In genomic region chr20:45506398-45506797, GRCh38 we compare ENCODE assay signal across 22 cellular contexts. TPM values are rescaled to one million over a fixed set of nuclear protein-coding genes. Genes with fewer than 3 reads are reported as not detected.
"Had no signal": no experiment of that assay in that cellular context is flagged by ENCODE, and none has a peak within 500 bp of the region (broad histone marks: within the 10 kb centered on the region; RNA-seq: fewer than 3 reads in every experiment).

No MANE protein-coding gene starts in this region.

- ATAC-seq: T-helper 17 cell had no signal

- H3K4me3 Mint-ChIP-seq: activated B cell treated with CpG ODN at 0.5 μM for 24 hours; activated CD4-positive, alpha-beta T cell treated with anti-CD3 and anti-CD28 coated beads, Interleukin-2, amount 10 ng/mL, durations not matched to agents 24 days and 14 days; activated naive CD4-positive, alpha-beta T cell treated with anti-CD3 and anti-CD28 coated beads for 36 hours; activated naive CD8-positive, alpha-beta T cell; activated T-cell treated with anti-CD3 and anti-CD28 coated beads, Interleukin-2, amount 50 U/mL, for 4 hours; T-helper 17 cell had no signal

- H3K36me3 ChIP-seq: brain microvascular endothelial cell had no signal

- H3K4me1 Mint-ChIP-seq: T-helper 17 cell had no signal

- H3K27ac Mint-ChIP-seq: activated B cell treated with CpG ODN at 0.5 μM for 24 hours; activated CD4-positive, alpha-beta T cell treated with anti-CD3 and anti-CD28 coated beads, Interleukin-2, amount 10 ng/mL, durations not matched to agents 24 days and 14 days; activated naive CD4-positive, alpha-beta T cell treated with anti-CD3 and anti-CD28 coated beads for 36 hours; activated naive CD8-positive, alpha-beta T cell; T-helper 17 cell had no signal

- H3K27ac ChIP-seq: brain microvascular endothelial cell had no signal

- H3K27me3 ChIP-seq: brain microvascular endothelial cell had no signal

- H3K9me3 Mint-ChIP-seq: activated B cell treated with CpG ODN at 0.5 μM for 24 hours; activated CD4-positive, alpha-beta T cell treated with anti-CD3 and anti-CD28 coated beads, Interleukin-2, amount 10 ng/mL, durations not matched to agents 24 days and 14 days; activated naive CD4-positive, alpha-beta T cell treated with anti-CD3 and anti-CD28 coated beads for 36 hours; activated T-cell treated with anti-CD3 and anti-CD28 coated beads, Interleukin-2, amount 50 U/mL, for 4 hours had no signal

- H3K36me3 Mint-ChIP-seq: activated naive CD8-positive, alpha-beta T cell had no signal

- DNase-seq: activated B cell treated with CpG ODN at 0.5 μM for 24 hours; activated CD4-positive, alpha-beta T cell treated with anti-CD3 and anti-CD28 coated beads for 1 hour; activated CD4-positive, alpha-beta T cell treated with anti-CD3 and anti-CD28 coated beads, Interleukin-2, amount 10 ng/mL, durations not matched to agents 24 days and 14 days; activated CD4-positive, alpha-beta T cell treated with anti-CD3 and anti-CD28 coated beads, Interleukin-2, amount 50 U/mL, for 48 hours; activated gamma-delta T cell; activated naive CD4-positive, alpha-beta T cell treated with anti-CD3 and anti-CD28 coated beads for 36 hours; activated T-cell treated with anti-CD3 and anti-CD28 coated beads, Interleukin-2, amount 50 U/mL, for 4 hours; brain microvascular endothelial cell; caudate nucleus; Karpas-422; NCI-H1105 treated with DMSO at 0.1 percent for 48 hours; NCI-H1436 treated with DMSO at 0.1 percent for 48 hours; NCI-H187; NCI-H2081; NCI-H510A treated with DMSO at 0.1 percent for 48 hours; NCI-H69; SIG-M5; T-helper 17 cell; T-helper 9 cell had no signal

RNA-seq across cellular contexts. Expression of gene SPINT3, which starts 9.0 kb away (rescaled TPM):
- total RNA-seq: activated B cell treated with CpG ODN at 0.5 μM for 24 hours; activated CD4-positive, alpha-beta T cell treated with anti-CD3 and anti-CD28 coated beads, Interleukin-2, amount 10 ng/mL, durations not matched to agents 24 days and 14 days; activated naive CD4-positive, alpha-beta T cell treated with anti-CD3 and anti-CD28 coated beads for 36 hours; activated T-cell treated with anti-CD3 and anti-CD28 coated beads, Interleukin-2, amount 50 U/mL, for 4 hours; cerebellum; RPMI7951; T-helper 17 cell had no signal

RNA-seq across cellular contexts. Expression of gene WFDC6, which starts 32.9 kb away (rescaled TPM):
- total RNA-seq: activated B cell treated with CpG ODN at 0.5 μM for 24 hours; activated CD4-positive, alpha-beta T cell treated with anti-CD3 and anti-CD28 coated beads, Interleukin-2, amount 10 ng/mL, durations not matched to agents 24 days and 14 days; activated naive CD4-positive, alpha-beta T cell treated with anti-CD3 and anti-CD28 coated beads for 36 hours; activated T-cell treated with anti-CD3 and anti-CD28 coated beads, Interleukin-2, amount 50 U/mL, for 4 hours; cerebellum; RPMI7951; T-helper 17 cell had no signal

RNA-seq across cellular contexts. Expression of gene WFDC2, which starts 36.8 kb away (rescaled TPM):
- total RNA-seq: activated CD4-positive, alpha-beta T cell treated with anti-CD3 and anti-CD28 coated beads, Interleukin-2, amount 10 ng/mL, durations not matched to agents 24 days and 14 days; RPMI7951 had no signal

RNA-seq across cellular contexts. Expression of gene EPPIN, which starts 40.8 kb away (rescaled TPM):
- total RNA-seq: activated B cell treated with CpG ODN at 0.5 μM for 24 hours; activated CD4-positive, alpha-beta T cell treated with anti-CD3 and anti-CD28 coated beads, Interleukin-2, amount 10 ng/mL, durations not matched to agents 24 days and 14 days; activated naive CD4-positive, alpha-beta T cell treated with anti-CD3 and anti-CD28 coated beads for 36 hours; activated T-cell treated with anti-CD3 and anti-CD28 coated beads, Interleukin-2, amount 50 U/mL, for 4 hours; cerebellum; RPMI7951; T-helper 17 cell had no signal
